In the genomic region with DNA sequence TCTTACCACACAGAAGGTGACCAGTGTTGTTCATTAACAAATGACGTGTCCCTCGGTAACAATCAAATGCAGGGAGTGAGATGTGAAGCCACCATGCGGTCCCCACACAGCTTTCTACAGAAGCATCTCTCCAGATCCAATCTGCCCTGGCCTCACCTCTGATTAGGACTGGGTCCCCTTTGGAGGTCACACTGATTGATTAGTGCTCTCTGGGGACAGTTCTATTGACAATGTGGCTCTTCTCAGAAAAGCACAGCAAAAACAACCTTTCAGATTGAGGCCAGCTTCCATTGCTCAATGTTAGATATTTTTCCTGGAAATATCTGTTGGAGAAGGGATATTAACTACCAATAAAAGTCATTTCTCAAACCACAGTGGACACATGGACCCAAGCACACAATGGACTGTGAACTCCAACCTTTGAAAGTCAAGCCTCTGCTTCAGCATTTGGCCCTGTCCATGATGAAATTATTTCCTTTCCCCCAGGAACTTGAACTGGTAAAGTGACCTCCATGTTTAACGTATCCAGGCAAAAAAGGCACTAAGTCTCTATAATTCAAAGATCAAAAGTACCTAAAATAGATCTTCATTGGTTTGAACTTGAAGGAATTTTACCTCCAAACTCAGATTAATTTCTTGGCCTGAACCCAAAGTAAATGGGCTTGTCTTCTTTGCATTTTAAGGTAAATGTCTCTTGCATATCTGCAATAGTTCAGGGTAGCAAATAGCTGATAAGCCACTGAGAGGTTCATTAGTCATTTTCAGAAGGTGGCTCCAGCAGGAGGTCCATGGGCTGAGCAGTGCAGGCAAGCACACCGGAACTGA, we compare ENCODE assay signal across 1 cellular context.
A peak's percentile ranks its signal among the peaks of the same experiment; 100 is the strongest.
TF ChIP-seq lines count a peak whose summit lies in the region.

No MANE protein-coding gene starts in this region.

TF ChIP-seq in HepG2, 621 proteins besides CTCF, POLR2A, EP300 and RAD21 (continued from another document and continues in another):
- TF ChIP-seq ZNF496 (CRISPR knock-in tag; IDR thresholded peaks at IDR 0.05; ENCODE audit: insufficient replicate concordance) (no peak), PHF21A (CRISPR knock-in tag; IDR thresholded peaks at IDR 0.05) (no peak), HNRNPLL (IDR thresholded peaks at IDR 0.05; ENCODE audit: low read depth, low read length, poor library complexity, severe bottlenecking) (no peak), MAF1 (CRISPR knock-in tag; IDR thresholded peaks at IDR 0.05; ENCODE audit: borderline replicate concordance) (no peak), SETDB1 (CRISPR knock-in tag; IDR thresholded peaks at IDR 0.05; ENCODE audit: borderline replicate concordance) (no peak), IRF2 (CRISPR knock-in tag; IDR thresholded peaks at IDR 0.05) (no peak), ZSCAN30 (CRISPR knock-in tag; IDR thresholded peaks at IDR 0.05) (no peak), ZNF615 (CRISPR knock-in tag; IDR thresholded peaks at IDR 0.05; ENCODE audit: borderline replicate concordance) (no peak), ZNF432 (CRISPR knock-in tag; IDR thresholded peaks at IDR 0.05; ENCODE audit: borderline replicate concordance) (no peak), YEATS2 (CRISPR knock-in tag; IDR thresholded peaks at IDR 0.05; ENCODE audit: borderline replicate concordance) (no peak), ZNF605 (CRISPR knock-in tag; IDR thresholded peaks at IDR 0.05) (peak; percentile 66; the same call in 1 of the 2 replicates), ZNF589 (CRISPR knock-in tag; conservative IDR thresholded peaks at IDR 0.05) (no peak), ZNF629 (CRISPR knock-in tag; conservative IDR thresholded peaks at IDR 0.05) (no peak), RCOR2 (CRISPR knock-in tag; IDR thresholded peaks at IDR 0.05) (0 out of 2 replicates have a peak, but pooled peaks have one; percentile 15), NR1H2 (CRISPR knock-in tag; IDR thresholded peaks at IDR 0.05; ENCODE audit: borderline replicate concordance, low read depth) (no peak), ZNF431 (CRISPR knock-in tag; IDR thresholded peaks at IDR 0.05; ENCODE audit: borderline replicate concordance, low read depth) (no peak), ZNF33A (CRISPR knock-in tag; IDR thresholded peaks at IDR 0.05; ENCODE audit: borderline replicate concordance) (no peak), ZNF383 (CRISPR knock-in tag; IDR thresholded peaks at IDR 0.05; ENCODE audit: borderline replicate concordance) (no peak), NFYB (CRISPR knock-in tag; IDR thresholded peaks at IDR 0.05) (no peak), GLI4 (CRISPR knock-in tag; IDR thresholded peaks at IDR 0.05; ENCODE audit: borderline replicate concordance) (no peak), MTF1 (CRISPR knock-in tag; IDR thresholded peaks at IDR 0.05) (no peak), KDM5B (CRISPR knock-in tag; IDR thresholded peaks at IDR 0.05; ENCODE audit: borderline replicate concordance) (no peak), ZNF775 (CRISPR knock-in tag; IDR thresholded peaks at IDR 0.05; ENCODE audit: borderline replicate concordance) (no peak), ZNF747 (CRISPR knock-in tag; IDR thresholded peaks at IDR 0.05; ENCODE audit: borderline replicate concordance) (no peak), ZNF17 (CRISPR knock-in tag; IDR thresholded peaks at IDR 0.05) (no peak), NBN (conservative IDR thresholded peaks at IDR 0.05) (no peak), NFATC3 (CRISPR knock-in tag; IDR thresholded peaks at IDR 0.05) (no peak), TRIM24 (CRISPR knock-in tag; IDR thresholded peaks at IDR 0.05) (no peak), ZSCAN31 (CRISPR knock-in tag; IDR thresholded peaks at IDR 0.05; ENCODE audit: low read depth) (no peak), ZNF160 (CRISPR knock-in tag; IDR thresholded peaks at IDR 0.05) (no peak), ZMYM2 (CRISPR knock-in tag; IDR thresholded peaks at IDR 0.05) (no peak; the same call in 1 of the 2 replicates), ZNF670 (CRISPR knock-in tag; IDR thresholded peaks at IDR 0.05; ENCODE audit: borderline replicate concordance) (no peak), JDP2 (CRISPR knock-in tag; IDR thresholded peaks at IDR 0.05; ENCODE audit: borderline replicate concordance) (no peak), POGZ (CRISPR knock-in tag; IDR thresholded peaks at IDR 0.05) (peak; percentile 23; the same call in 1 of the 2 replicates), ZNF850 (CRISPR knock-in tag; conservative IDR thresholded peaks at IDR 0.05) (no peak), ZNF24 (IDR thresholded peaks at IDR 0.05) (no peak), HNF4A (CRISPR knock-in tag; IDR thresholded peaks at IDR 0.05) (peak; percentile 81), SYNCRIP (IDR thresholded peaks at IDR 0.05; ENCODE audit: insufficient read depth, low read depth, low read length) (no peak), NCOR1 (IDR thresholded peaks at IDR 0.05; ENCODE audit: borderline replicate concordance, low read length) (peak; percentile 72), PAX8 (CRISPR knock-in tag; IDR thresholded peaks at IDR 0.05; ENCODE audit: borderline replicate concordance) (no peak), DMAP1 (CRISPR knock-in tag; IDR thresholded peaks at IDR 0.05) (0 out of 2 replicates have a peak, but pooled peaks have one; percentile 21), ZNF780A (CRISPR knock-in tag; IDR thresholded peaks at IDR 0.05) (no peak), ZNF737 (CRISPR knock-in tag; IDR thresholded peaks at IDR 0.05; ENCODE audit: borderline replicate concordance) (0 out of 2 replicates have a peak, but pooled peaks have one; percentile 50), IKZF1 (IDR thresholded peaks at IDR 0.05) (no peak)
- TF ChIP-seq, protein P1, sequence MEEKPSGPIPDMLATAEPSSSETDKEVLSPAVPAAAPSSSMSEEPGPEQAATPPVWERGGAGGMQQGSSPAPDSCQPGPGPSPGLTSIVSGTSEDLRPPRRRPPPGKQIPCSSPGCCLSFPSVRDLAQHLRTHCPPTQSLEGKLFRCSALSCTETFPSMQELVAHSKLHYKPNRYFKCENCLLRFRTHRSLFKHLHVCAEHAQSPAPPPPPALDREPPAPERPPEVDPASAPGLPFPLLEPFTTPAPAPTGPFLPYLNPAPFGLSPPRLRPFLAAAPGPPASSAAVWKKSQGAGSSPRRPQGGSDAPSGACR (CRISPR knock-in tag; IDR thresholded peaks at IDR 0.05), result peak; percentile 87; the same call in 1 of the 2 replicates
- TF ChIP-seq, protein P2, sequence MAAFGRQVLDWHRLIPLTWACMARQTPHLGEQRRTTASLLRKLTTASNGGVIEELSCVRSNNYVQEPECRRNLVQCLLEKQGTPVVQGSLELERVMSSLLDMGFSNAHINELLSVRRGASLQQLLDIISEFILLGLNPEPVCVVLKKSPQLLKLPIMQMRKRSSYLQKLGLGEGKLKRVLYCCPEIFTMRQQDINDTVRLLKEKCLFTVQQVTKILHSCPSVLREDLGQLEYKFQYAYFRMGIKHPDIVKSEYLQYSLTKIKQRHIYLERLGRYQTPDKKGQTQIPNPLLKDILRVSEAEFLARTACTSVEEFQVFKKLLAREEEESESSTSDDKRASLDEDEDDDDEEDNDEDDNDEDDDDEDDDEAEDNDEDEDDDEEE (CRISPR knock-in tag; IDR thresholded peaks at IDR 0.05), result no peak
- TF ChIP-seq, protein P3, sequence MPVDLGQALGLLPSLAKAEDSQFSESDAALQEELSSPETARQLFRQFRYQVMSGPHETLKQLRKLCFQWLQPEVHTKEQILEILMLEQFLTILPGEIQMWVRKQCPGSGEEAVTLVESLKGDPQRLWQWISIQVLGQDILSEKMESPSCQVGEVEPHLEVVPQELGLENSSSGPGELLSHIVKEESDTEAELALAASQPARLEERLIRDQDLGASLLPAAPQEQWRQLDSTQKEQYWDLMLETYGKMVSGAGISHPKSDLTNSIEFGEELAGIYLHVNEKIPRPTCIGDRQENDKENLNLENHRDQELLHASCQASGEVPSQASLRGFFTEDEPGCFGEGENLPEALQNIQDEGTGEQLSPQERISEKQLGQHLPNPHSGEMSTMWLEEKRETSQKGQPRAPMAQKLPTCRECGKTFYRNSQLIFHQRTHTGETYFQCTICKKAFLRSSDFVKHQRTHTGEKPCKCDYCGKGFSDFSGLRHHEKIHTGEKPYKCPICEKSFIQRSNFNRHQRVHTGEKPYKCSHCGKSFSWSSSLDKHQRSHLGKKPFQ (CRISPR knock-in tag; IDR thresholded peaks at IDR 0.05; ENCODE audit: insufficient replicate concordance), result peak; percentile 17
- TF ChIP-seq, protein P4, sequence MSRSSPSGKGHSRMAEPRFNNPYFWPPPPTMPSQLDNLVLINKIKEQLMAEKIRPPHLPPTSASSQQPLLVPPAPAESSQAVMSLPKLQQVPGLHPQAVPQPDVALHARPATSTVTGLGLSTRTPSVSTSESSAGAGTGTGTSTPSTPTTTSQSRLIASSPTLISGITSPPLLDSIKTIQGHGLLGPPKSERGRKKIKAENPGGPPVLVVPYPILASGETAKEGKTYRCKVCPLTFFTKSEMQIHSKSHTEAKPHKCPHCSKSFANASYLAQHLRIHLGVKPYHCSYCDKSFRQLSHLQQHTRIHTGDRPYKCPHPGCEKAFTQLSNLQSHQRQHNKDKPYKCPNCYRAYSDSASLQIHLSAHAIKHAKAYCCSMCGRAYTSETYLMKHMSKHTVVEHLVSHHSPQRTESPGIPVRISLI (CRISPR knock-in tag; IDR thresholded peaks at IDR 0.05; ENCODE audit: borderline replicate concordance), result no peak
- TF ChIP-seq, protein P5, sequence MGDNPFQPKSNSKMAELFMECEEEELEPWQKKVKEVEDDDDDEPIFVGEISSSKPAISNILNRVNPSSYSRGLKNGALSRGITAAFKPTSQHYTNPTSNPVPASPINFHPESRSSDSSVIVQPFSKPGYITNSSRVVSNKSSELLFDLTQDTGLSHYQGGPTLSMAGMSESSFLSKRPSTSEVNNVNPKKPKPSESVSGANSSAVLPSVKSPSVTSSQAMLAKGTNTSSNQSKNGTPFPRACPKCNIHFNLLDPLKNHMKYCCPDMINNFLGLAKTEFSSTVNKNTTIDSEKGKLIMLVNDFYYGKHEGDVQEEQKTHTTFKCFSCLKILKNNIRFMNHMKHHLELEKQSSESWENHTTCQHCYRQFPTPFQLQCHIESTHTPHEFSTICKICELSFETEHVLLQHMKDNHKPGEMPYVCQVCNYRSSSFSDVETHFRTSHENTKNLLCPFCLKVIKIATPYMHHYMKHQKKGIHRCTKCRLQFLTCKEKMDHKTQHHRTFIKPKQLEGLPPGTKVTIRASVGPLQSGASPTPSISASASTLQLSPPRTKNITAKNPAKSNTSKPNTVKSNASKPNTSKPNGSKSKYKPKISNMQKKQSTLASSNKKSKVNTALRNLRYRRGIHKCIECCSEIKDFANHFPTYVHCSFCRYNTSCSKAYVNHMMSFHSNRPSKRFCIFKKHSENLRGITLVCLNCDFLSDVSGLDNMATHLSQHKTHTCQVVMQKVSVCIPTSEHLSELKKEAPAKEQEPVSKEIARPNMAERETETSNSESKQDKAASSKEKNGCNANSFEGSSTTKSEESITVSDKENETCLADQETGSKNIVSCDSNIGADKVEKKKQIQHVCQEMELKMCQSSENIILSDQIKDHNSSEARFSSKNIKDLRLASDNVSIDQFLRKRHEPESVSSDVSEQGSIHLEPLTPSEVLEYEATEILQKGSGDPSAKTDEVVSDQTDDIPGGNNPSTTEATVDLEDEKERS (CRISPR knock-in tag; IDR thresholded peaks at IDR 0.05), result peak; percentile 72; the same call in 1 of the 2 replicates
- TF ChIP-seq, protein P6, sequence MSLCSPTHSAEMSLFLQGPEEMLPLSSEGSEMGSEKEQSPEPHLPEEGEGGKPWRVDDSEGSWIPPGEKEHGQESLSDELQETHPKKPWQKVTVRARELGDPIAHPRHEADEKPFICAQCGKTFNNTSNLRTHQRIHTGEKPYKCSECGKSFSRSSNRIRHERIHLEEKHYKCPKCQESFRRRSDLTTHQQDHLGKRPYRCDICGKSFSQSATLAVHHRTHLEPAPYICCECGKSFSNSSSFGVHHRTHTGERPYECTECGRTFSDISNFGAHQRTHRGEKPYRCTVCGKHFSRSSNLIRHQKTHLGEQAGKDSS (CRISPR knock-in tag; IDR thresholded peaks at IDR 0.05; ENCODE audit: borderline replicate concordance, low read depth), result no peak
- TF ChIP-seq, protein P7, sequence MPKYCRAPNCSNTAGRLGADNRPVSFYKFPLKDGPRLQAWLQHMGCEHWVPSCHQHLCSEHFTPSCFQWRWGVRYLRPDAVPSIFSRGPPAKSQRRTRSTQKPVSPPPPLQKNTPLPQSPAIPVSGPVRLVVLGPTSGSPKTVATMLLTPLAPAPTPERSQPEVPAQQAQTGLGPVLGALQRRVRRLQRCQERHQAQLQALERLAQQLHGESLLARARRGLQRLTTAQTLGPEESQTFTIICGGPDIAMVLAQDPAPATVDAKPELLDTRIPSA (CRISPR knock-in tag; IDR thresholded peaks at IDR 0.05; ENCODE audit: borderline replicate concordance), result no peak
- TF ChIP-seq, protein P8, sequence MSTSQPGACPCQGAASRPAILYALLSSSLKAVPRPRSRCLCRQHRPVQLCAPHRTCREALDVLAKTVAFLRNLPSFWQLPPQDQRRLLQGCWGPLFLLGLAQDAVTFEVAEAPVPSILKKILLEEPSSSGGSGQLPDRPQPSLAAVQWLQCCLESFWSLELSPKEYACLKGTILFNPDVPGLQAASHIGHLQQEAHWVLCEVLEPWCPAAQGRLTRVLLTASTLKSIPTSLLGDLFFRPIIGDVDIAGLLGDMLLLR (CRISPR knock-in tag; IDR thresholded peaks at IDR 0.05), result no peak
- TF ChIP-seq, protein P9, sequence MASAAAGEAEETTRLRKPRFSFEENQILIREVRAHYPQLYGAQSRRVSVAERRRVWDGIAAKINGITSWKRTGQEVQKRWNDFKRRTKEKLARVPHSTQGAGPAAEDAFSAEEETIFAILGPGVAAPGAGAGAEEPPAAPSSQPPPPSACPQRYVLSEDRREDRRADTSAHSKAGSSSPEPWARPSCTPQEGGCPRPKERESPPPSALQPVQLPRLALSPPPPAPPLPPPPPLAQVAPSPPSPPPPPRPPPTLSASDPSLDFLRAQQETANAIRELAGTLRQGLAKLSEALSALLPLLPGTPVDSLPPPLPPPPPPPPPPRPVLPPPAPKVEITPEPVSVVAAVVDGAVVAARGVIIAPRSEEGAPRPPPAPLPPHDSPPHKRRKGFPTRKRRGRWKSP (CRISPR knock-in tag; IDR thresholded peaks at IDR 0.05), result no peak
- TF ChIP-seq, protein P10, sequence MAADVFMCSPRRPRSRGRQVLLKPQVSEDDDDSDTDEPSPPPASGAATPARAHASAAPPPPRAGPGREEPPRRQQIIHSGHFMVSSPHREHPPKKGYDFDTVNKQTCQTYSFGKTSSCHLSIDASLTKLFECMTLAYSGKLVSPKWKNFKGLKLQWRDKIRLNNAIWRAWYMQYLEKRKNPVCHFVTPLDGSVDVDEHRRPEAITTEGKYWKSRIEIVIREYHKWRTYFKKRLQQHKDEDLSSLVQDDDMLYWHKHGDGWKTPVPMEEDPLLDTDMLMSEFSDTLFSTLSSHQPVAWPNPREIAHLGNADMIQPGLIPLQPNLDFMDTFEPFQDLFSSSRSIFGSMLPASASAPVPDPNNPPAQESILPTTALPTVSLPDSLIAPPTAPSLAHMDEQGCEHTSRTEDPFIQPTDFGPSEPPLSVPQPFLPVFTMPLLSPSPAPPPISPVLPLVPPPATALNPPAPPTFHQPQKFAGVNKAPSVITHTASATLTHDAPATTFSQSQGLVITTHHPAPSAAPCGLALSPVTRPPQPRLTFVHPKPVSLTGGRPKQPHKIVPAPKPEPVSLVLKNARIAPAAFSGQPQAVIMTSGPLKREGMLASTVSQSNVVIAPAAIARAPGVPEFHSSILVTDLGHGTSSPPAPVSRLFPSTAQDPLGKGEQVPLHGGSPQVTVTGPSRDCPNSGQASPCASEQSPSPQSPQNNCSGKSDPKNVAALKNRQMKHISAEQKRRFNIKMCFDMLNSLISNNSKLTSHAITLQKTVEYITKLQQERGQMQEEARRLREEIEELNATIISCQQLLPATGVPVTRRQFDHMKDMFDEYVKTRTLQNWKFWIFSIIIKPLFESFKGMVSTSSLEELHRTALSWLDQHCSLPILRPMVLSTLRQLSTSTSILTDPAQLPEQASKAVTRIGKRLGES (CRISPR knock-in tag; IDR thresholded peaks at IDR 0.05; ENCODE audit: borderline replicate concordance), result no peak
